In genomic region chr12:2352203-2352602, GRCh38 we compare ENCODE assay signal across 29 cellular contexts.
"Had no signal": no experiment of that assay in that cellular context is flagged by ENCODE, and none has a peak within 500 bp of the region (broad histone marks: within the 10 kb centered on the region; RNA-seq: fewer than 3 reads in every experiment).

No MANE protein-coding gene starts in this region.

- H3K36me3 Mint-ChIP-seq: activated CD4-positive, alpha-beta memory T cell treated with anti-CD3 and anti-CD28 coated beads for 36 hours; activated CD8-positive, alpha-beta memory T cell treated with anti-CD3 and anti-CD28 coated beads, Interleukin-2, amount 10 ng/mL, durations not matched to agents 7 days and 5 days; activated naive CD4-positive, alpha-beta T cell treated with anti-CD3 and anti-CD28 coated beads, Interleukin-2, amount 50 U/mL, for 24 hours; activated naive CD8-positive, alpha-beta T cell treated with anti-CD3 and anti-CD28 coated beads for 36 hours had no signal

- H3K4me3 Mint-ChIP-seq: activated CD4-positive, alpha-beta memory T cell treated with anti-CD3 and anti-CD28 coated beads for 36 hours; activated CD4-positive, alpha-beta T cell treated with anti-CD3 and anti-CD28 coated beads for 36 hours; activated CD4-positive, alpha-beta T cell treated with anti-CD3 and anti-CD28 coated beads, Interleukin-2, amount 10 ng/mL, durations not matched to agents 24 days and 14 days; activated CD8-positive, alpha-beta memory T cell treated with anti-CD3 and anti-CD28 coated beads, Interleukin-2, amount 10 ng/mL, durations not matched to agents 7 days and 5 days; activated CD8-positive, alpha-beta T cell treated with anti-CD3 and anti-CD28 coated beads, Interleukin-2, amount 10 ng/mL, durations not matched to agents 7 days and 5 days; activated naive CD4-positive, alpha-beta T cell treated with anti-CD3 and anti-CD28 coated beads for 36 hours; activated naive CD4-positive, alpha-beta T cell treated with anti-CD3 and anti-CD28 coated beads, Interleukin-2, amount 50 U/mL, for 24 hours; activated naive CD8-positive, alpha-beta T cell treated with anti-CD3 and anti-CD28 coated beads for 36 hours; activated naive CD8-positive, alpha-beta T cell treated with anti-CD3 and anti-CD28 coated beads, Interleukin-2, amount 50 U/mL, for 24 hours; activated T-helper 1 cell treated with anti-CD3 and anti-CD28 coated beads, Interleukin-12 subunit alpha, Interleukin-12 subunit beta, Interleukin-2, Interleukin-4 antibody, amounts not matched to agents 30 ng/mL and 10 ng/mL and 1 ng/mL, durations not matched to agents 14 hours and 24 hours and 36 hours had no signal

- H3K9me3 Mint-ChIP-seq: activated CD4-positive, alpha-beta memory T cell treated with anti-CD3 and anti-CD28 coated beads for 36 hours; activated CD4-positive, alpha-beta T cell treated with anti-CD3 and anti-CD28 coated beads, Interleukin-2, amount 10 ng/mL, durations not matched to agents 24 days and 14 days; activated naive CD4-positive, alpha-beta T cell treated with anti-CD3 and anti-CD28 coated beads for 36 hours; activated naive CD4-positive, alpha-beta T cell treated with anti-CD3 and anti-CD28 coated beads, Interleukin-2, amount 50 U/mL, for 24 hours; activated naive CD8-positive, alpha-beta T cell treated with anti-CD3 and anti-CD28 coated beads for 36 hours; activated naive CD8-positive, alpha-beta T cell treated with anti-CD3 and anti-CD28 coated beads, Interleukin-2, amount 50 U/mL, for 24 hours; activated T-helper 1 cell treated with anti-CD3 and anti-CD28 coated beads, Interleukin-12 subunit alpha, Interleukin-12 subunit beta, Interleukin-2, Interleukin-4 antibody, amounts not matched to agents 30 ng/mL and 10 ng/mL and 1 ng/mL, durations not matched to agents 14 hours and 24 hours and 36 hours; activated T-helper 2 cell treated with anti-CD3 and anti-CD28 coated beads, Interferon-gamma antibody, Interleukin-2, Interleukin-4, amounts not matched to agents 10 μg/mL and 5 μg/mL and 100 μg/mL, durations not matched to agents 14 hours and 24 hours and 36 hours had no signal

- H3K36me3 ChIP-seq: adrenal gland, esophagus muscularis mucosa, gastrocnemius medialis, heart left ventricle had no signal

- H3K4me3 ChIP-seq: adrenal gland, body of pancreas, esophagus muscularis mucosa, gastrocnemius medialis, heart left ventricle had no signal

- H3K27ac ChIP-seq: adrenal gland, body of pancreas, esophagus muscularis mucosa, foreskin keratinocyte, gastrocnemius medialis, heart left ventricle had no signal

- FAIRE-seq: colon had no signal

- H3K27me3 ChIP-seq: adrenal gland, body of pancreas, esophagus muscularis mucosa, foreskin keratinocyte, gastrocnemius medialis, heart left ventricle had no signal

- H3K4me1 Mint-ChIP-seq: activated CD4-positive, alpha-beta T cell treated with anti-CD3 and anti-CD28 coated beads for 36 hours; activated CD8-positive, alpha-beta memory T cell treated with anti-CD3 and anti-CD28 coated beads, Interleukin-2, amount 10 ng/mL, durations not matched to agents 7 days and 5 days; activated naive CD4-positive, alpha-beta T cell treated with anti-CD3 and anti-CD28 coated beads, Interleukin-2, amount 50 U/mL, for 24 hours; activated naive CD8-positive, alpha-beta T cell treated with anti-CD3 and anti-CD28 coated beads for 36 hours had no signal

- H3K27ac Mint-ChIP-seq: activated CD4-positive, alpha-beta memory T cell treated with anti-CD3 and anti-CD28 coated beads for 36 hours; activated CD4-positive, alpha-beta T cell treated with anti-CD3 and anti-CD28 coated beads for 36 hours; activated CD4-positive, alpha-beta T cell treated with anti-CD3 and anti-CD28 coated beads, Interleukin-2, amount 10 ng/mL, durations not matched to agents 24 days and 14 days; activated CD8-positive, alpha-beta memory T cell treated with anti-CD3 and anti-CD28 coated beads, Interleukin-2, amount 10 ng/mL, durations not matched to agents 7 days and 5 days; activated CD8-positive, alpha-beta T cell treated with anti-CD3 and anti-CD28 coated beads, Interleukin-2, amount 10 ng/mL, durations not matched to agents 7 days and 5 days; activated naive CD4-positive, alpha-beta T cell treated with anti-CD3 and anti-CD28 coated beads for 36 hours; activated naive CD4-positive, alpha-beta T cell treated with anti-CD3 and anti-CD28 coated beads, Interleukin-2, amount 50 U/mL, for 24 hours; activated naive CD8-positive, alpha-beta T cell treated with anti-CD3 and anti-CD28 coated beads for 36 hours; activated naive CD8-positive, alpha-beta T cell treated with anti-CD3 and anti-CD28 coated beads, Interleukin-2, amount 50 U/mL, for 24 hours; activated T-helper 1 cell treated with anti-CD3 and anti-CD28 coated beads, Interleukin-12 subunit alpha, Interleukin-12 subunit beta, Interleukin-2, Interleukin-4 antibody, amounts not matched to agents 30 ng/mL and 10 ng/mL and 1 ng/mL, durations not matched to agents 14 hours and 24 hours and 36 hours; activated T-helper 2 cell treated with anti-CD3 and anti-CD28 coated beads, Interferon-gamma antibody, Interleukin-2, Interleukin-4, amounts not matched to agents 10 μg/mL and 5 μg/mL and 100 μg/mL, durations not matched to agents 14 hours and 24 hours and 36 hours had no signal

- DNase-seq: activated CD4-positive, alpha-beta memory T cell treated with anti-CD3 and anti-CD28 coated beads for 36 hours; activated CD4-positive, alpha-beta T cell treated with anti-CD3 and anti-CD28 coated beads for 36 hours; activated CD4-positive, alpha-beta T cell treated with anti-CD3 and anti-CD28 coated beads, Interleukin-2, amount 10 ng/mL, durations not matched to agents 24 days and 14 days; activated CD4-positive, CD25-positive, alpha-beta regulatory T cell; activated CD4-positive, CD25-positive, alpha-beta regulatory T cell treated with anti-CD3 and anti-CD28 coated beads, Interleukin-2, amount 50 U/mL, for 72 hours; activated CD8-positive, alpha-beta memory T cell treated with anti-CD3 and anti-CD28 coated beads, Interleukin-2, amount 10 ng/mL, durations not matched to agents 7 days and 5 days; activated CD8-positive, alpha-beta memory T cell treated with anti-CD3 and anti-CD28 coated beads, Interleukin-2, amount 50 U/mL, for 4 hours; activated CD8-positive, alpha-beta T cell treated with anti-CD3 and anti-CD28 coated beads, Interleukin-2, amount 10 ng/mL, durations not matched to agents 7 days and 5 days; activated naive CD4-positive, alpha-beta T cell treated with anti-CD3 and anti-CD28 coated beads for 36 hours; activated naive CD8-positive, alpha-beta T cell treated with anti-CD3 and anti-CD28 coated beads for 36 hours; activated naive CD8-positive, alpha-beta T cell treated with anti-CD3 and anti-CD28 coated beads, Interleukin-2, amount 50 U/mL, for 24 hours; activated T-cell treated with anti-CD3 and anti-CD28 coated beads, Interleukin-2, amount 50 U/mL, for 1 hour; activated T-cell treated with anti-CD3 and anti-CD28 coated beads, Interleukin-2, amount 50 U/mL, for 48 hours; adrenal gland; amygdala; aorta; body of pancreas; effector memory CD4-positive, alpha-beta T cell; erythroblast; foreskin keratinocyte; gastrocnemius medialis; glutamatergic neuron; heart left ventricle; T-helper 2 cell had no signal

- ATAC-seq: activated CD4-positive, alpha-beta T cell treated with anti-CD3 and anti-CD28 coated beads for 36 hours; activated CD8-positive, alpha-beta memory T cell treated with anti-CD3 and anti-CD28 coated beads, Interleukin-2, amount 10 ng/mL, durations not matched to agents 7 days and 5 days; activated CD8-positive, alpha-beta T cell treated with anti-CD3 and anti-CD28 coated beads, Interleukin-2, amount 10 ng/mL, durations not matched to agents 7 days and 5 days; activated naive CD8-positive, alpha-beta T cell treated with anti-CD3 and anti-CD28 coated beads, Interleukin-2, amount 50 U/mL, for 24 hours; body of pancreas; foreskin keratinocyte; gastrocnemius medialis; heart left ventricle had no signal

- H3K4me1 ChIP-seq: adrenal gland, body of pancreas, foreskin keratinocyte had no signal

- H3K9me3 ChIP-seq: adrenal gland, body of pancreas, esophagus muscularis mucosa, gastrocnemius medialis, heart left ventricle had no signal
